In genomic region chr4:3338321-3338838, GRCh38 we compare ENCODE assay signal across 24 cellular contexts. TPM values are rescaled to one million over a fixed set of nuclear protein-coding genes. Genes with fewer than 3 reads are reported as not detected.
DNase-seq lines count a peak whose midpoint lies in the region; ATAC-seq and TF ChIP-seq lines count a peak whose summit lies in the region.
"Had no signal": no experiment of that assay in that cellular context is flagged by ENCODE, and none has a peak within 500 bp of the region (broad histone marks: within the 10 kb centered on the region; RNA-seq: fewer than 3 reads in every experiment).

No MANE protein-coding gene starts in this region.

- no peak overlapping the region for H2AFZ ChIP-seq in neuronal stem cell (ENCODE audit: low read length)
- no peak overlapping the region for H2AFZ ChIP-seq in smooth muscle cell (ENCODE audit: low read depth)

- peaks cover 34 to 93% (median 85%) of the 10 kb centered on the region in 10 experiments for H3K4me1 ChIP-seq in BLaER1 treated with 17β-estradiol and CSF1 and Interleukin-3, amounts not matched to agents 10 nM and 100 nM
- H3K4me1 ChIP-seq in neuronal stem cell (ENCODE audit: control insufficient read depth in 2 of 2, insufficient read depth in 1 of 2, low read depth in 1 of 2, low read length in 2 of 2) (peaks cover 7 to 10% of the 10 kb centered on the region in 2 donors), smooth muscle cell (ENCODE audit: low read depth) (no peaks in the 10 kb centered on the region)

- DNase-seq in activated CD8-positive, alpha-beta memory T cell treated with anti-CD3 and anti-CD28 coated beads for 24 hours: peak; percentile 47
- no peak for DNase-seq in activated CD8-positive, alpha-beta memory T cell treated with anti-CD3 and anti-CD28 coated beads, Interleukin-2, amount 50 U/mL, for 4 hours
- peak; percentile 20 for DNase-seq in T1000 (lab: John Stamatoyannopoulos, UW)
- DNase-seq in neuronal stem cell (ENCODE audit: low spot score): no peak
- DNase-seq in smooth muscle cell (lab: John Stamatoyannopoulos, UW; ENCODE audit: unreplicated experiment): no peak
- DNase-seq in NCI-H2171 (lab: John Stamatoyannopoulos, UW): no peak
- no peak for DNase-seq in natural killer cell
- DNase-seq: Calu3; DMS79 treated with DMSO at 0.1 percent for 48 hours; Karpas-422; NCI-H1105; NCI-H1436 treated with DMSO at 0.1 percent for 48 hours; NCI-H187 treated with DMSO at 0.1 percent for 48 hours; NCI-H446 treated with DMSO at 0.1 percent for 48 hours; NCI-H526; NCI-H82; NK-92 treated with Interleukin-12 subunit alpha and Interleukin-12 subunit beta, amount 100 ng/mL, for 24 hours; PC-3; SHP77 had no signal

- no peaks in the 10 kb centered on the region for H3K9me3 Mint-ChIP-seq in natural killer cell
- H3K9me3 Mint-ChIP-seq: CD14-positive monocyte had no signal

- ATAC-seq in natural killer cell: no peak
- ATAC-seq: A549, HCT116, PC-3 had no signal

- no peaks in the 10 kb centered on the region for H3K27me3 ChIP-seq in BLaER1 treated with 17β-estradiol and CSF1 and Interleukin-3, amounts not matched to agents 10 nM and 100 nM
- H3K27me3 ChIP-seq in neuronal stem cell (ENCODE audit: control insufficient read depth in 3 of 3, insufficient read depth in 3 of 3, low read depth in 1 of 3, low read length in 3 of 3): no peaks in the 10 kb centered on the region
- no peaks in the 10 kb centered on the region for H3K27me3 ChIP-seq in smooth muscle cell (ENCODE audit: low read depth)

- no peak overlapping the region for H2BK15ac ChIP-seq in neuronal stem cell (ENCODE audit: low read length)

- intact Hi-C loops in natural killer cell (cut with micrococcal nuclease): no loop called here

- peaks cover 2% of the 10 kb centered on the region for H3K79me1 ChIP-seq in neuronal stem cell (ENCODE audit: low read depth, low read length)

- no peaks in the 10 kb centered on the region for H3K36me3 Mint-ChIP-seq in natural killer cell

- H3K79me2 ChIP-seq in smooth muscle cell (ENCODE audit: low read depth): peaks cover 10% of the 10 kb centered on the region

- no peaks in the 10 kb centered on the region for H3K27me3 Mint-ChIP-seq in natural killer cell (ENCODE audit: low read depth in 2 of 2)

- no peak overlapping the region for H4K91ac ChIP-seq in neuronal stem cell (ENCODE audit: low read depth, low read length, poor library complexity)

- no peak for TF ChIP-seq CTCF in smooth muscle cell (IDR thresholded peaks at IDR 0.05; ENCODE audit: borderline replicate concordance, insufficient read depth, poor library complexity, severe bottlenecking)
- TF ChIP-seq CTCF in natural killer cell (IDR thresholded peaks at IDR 0.05): no peak

- H3K36me3 ChIP-seq in BLaER1 treated with 17β-estradiol and CSF1 and Interleukin-3, amounts not matched to agents 10 nM and 100 nM: peaks cover 6 to 38% (median 13%) of the 10 kb centered on the region in 11 experiments
- H3K36me3 ChIP-seq in neuronal stem cell (replicated peaks in 1 of 2; ENCODE audit: control insufficient read depth in 2 of 2, insufficient read depth in 2 of 2, low read length in 2 of 2): peaks cover 3 to 19% of the 10 kb centered on the region in 2 donors
- H3K36me3 ChIP-seq in smooth muscle cell (ENCODE audit: low read depth): no peaks in the 10 kb centered on the region

- H3K4ac ChIP-seq in neuronal stem cell (ENCODE audit: low read length): no peak overlapping the region

- H3K4me3 Mint-ChIP-seq in natural killer cell: no peak overlapping the region
- H3K4me3 Mint-ChIP-seq: CD14-positive monocyte had no signal

- no peak overlapping the region for H3K23ac ChIP-seq in neuronal stem cell (ENCODE audit: low read depth, low read length, poor library complexity)

- H3K14ac ChIP-seq in neuronal stem cell (ENCODE audit: low read length): no peak overlapping the region

- H4K8ac ChIP-seq in neuronal stem cell (ENCODE audit: low read depth, low read length): no peak overlapping the region

- peak overlapping the region; percentile 66 for H3K18ac ChIP-seq in neuronal stem cell (ENCODE audit: low read length)

- peak overlapping the region in 4 of 11 experiments; percentile 7 to 48 (median 30); a peak in 5 of 22 replicates for H3K9ac ChIP-seq in BLaER1 treated with 17β-estradiol and CSF1 and Interleukin-3, amounts not matched to agents 10 nM and 100 nM
- no peak overlapping the region for H3K9ac ChIP-seq in neuronal stem cell (ENCODE audit: low read depth, low read length, poor library complexity)
- no peak overlapping the region for H3K9ac ChIP-seq in smooth muscle cell (ENCODE audit: low read depth)

- H3K4me3 ChIP-seq in BLaER1 treated with 17β-estradiol and CSF1 and Interleukin-3, amounts not matched to agents 10 nM and 100 nM: no peak overlapping the region
- H3K4me3 ChIP-seq in neuronal stem cell (ENCODE audit: low read length in 2 of 2) (no peak overlapping the region), smooth muscle cell (no peak overlapping the region)
- H3K4me3 ChIP-seq: A549 had no signal

- H3K4me1 Mint-ChIP-seq in natural killer cell: peaks cover 5 to 13% of the 10 kb centered on the region in 2 donors

- no peak overlapping the region for H2BK12ac ChIP-seq in neuronal stem cell (ENCODE audit: low read length)

- H2AK5ac ChIP-seq in neuronal stem cell (ENCODE audit: low read depth, low read length): no peak overlapping the region

- H4K20me1 ChIP-seq in BLaER1 treated with 17β-estradiol and CSF1 and Interleukin-3, amounts not matched to agents 10 nM and 100 nM: peaks cover 0 to 93% (median 77%) of the 10 kb centered on the region in 11 experiments; a peak in 20 of 22 replicates
- H4K20me1 ChIP-seq in smooth muscle cell (ENCODE audit: low read depth): peaks cover 94% of the 10 kb centered on the region

- peak overlapping the region; percentile 17 to 85 (median 64); a peak in 20 of 22 replicates for H3K4me2 ChIP-seq in BLaER1 treated with 17β-estradiol and CSF1 and Interleukin-3, amounts not matched to agents 10 nM and 100 nM
- no peak overlapping the region for H3K4me2 ChIP-seq in neuronal stem cell (ENCODE audit: insufficient read depth, low read length, poor library complexity, severe bottlenecking)
- no peak overlapping the region for H3K4me2 ChIP-seq in smooth muscle cell
- H3K4me2 ChIP-seq: A549 had no signal

- no peak overlapping the region for H3K27ac Mint-ChIP-seq in natural killer cell

- H3K27ac ChIP-seq in BLaER1 treated with 17β-estradiol and CSF1 and Interleukin-3, amounts not matched to agents 10 nM and 100 nM: peak overlapping the region in 7 of 11 experiments; percentile 21 to 58 (median 37); a peak in 11 of 22 replicates
- no peak overlapping the region for H3K27ac ChIP-seq in neuronal stem cell (replicated peaks; ENCODE audit: low read length)
- no peak overlapping the region for H3K27ac ChIP-seq in smooth muscle cell (ENCODE audit: low read depth)
- H3K27ac ChIP-seq: HL-60 had no signal

- no CpG with 5 or more reads among the region's 13 CpGs for WGBS in neuronal stem cell (ENCODE audit: extremely low coverage in 2 of 2, insufficient read length in 2 of 2, insufficient replicate concordance in 1 of 2), 2 donors
- 89% methylated on average over 12 of the region's 13 CpGs for WGBS in smooth muscle cell (ENCODE audit: low lambda C conversion rate)

- no peaks in the 10 kb centered on the region for H3K9me3 ChIP-seq in BLaER1 treated with 17β-estradiol and CSF1 and Interleukin-3, amounts not matched to agents 10 nM and 100 nM (replicated peaks in 1 of 11)
- H3K9me3 ChIP-seq in neuronal stem cell (replicated peaks in 1 of 2; ENCODE audit: control insufficient read depth in 2 of 2, insufficient read depth in 1 of 2, low read depth in 1 of 2, low read length in 2 of 2): peaks cover 0 to 14% of the 10 kb centered on the region in 2 donors
- no peaks in the 10 kb centered on the region for H3K9me3 ChIP-seq in smooth muscle cell (replicated peaks; ENCODE audit: low read depth)
- H3K9me3 ChIP-seq: A549 had no signal

- no peak overlapping the region for H2BK5ac ChIP-seq in neuronal stem cell (ENCODE audit: low read length)

- H2BK120ac ChIP-seq in neuronal stem cell (ENCODE audit: low read depth, low read length): no peak overlapping the region

- no peaks in the 10 kb centered on the region for H3F3A ChIP-seq in smooth muscle cell (ENCODE audit: low read depth)

RNA-seq across cellular contexts. Expression of gene RGS12, which starts 45.6 kb away (rescaled TPM):
- 26.5 TPM for polyA plus RNA-seq in neuronal stem cell (2013, experiment 1 of 2)
- polyA plus RNA-seq in neuronal stem cell (2013, experiment 2 of 2): 27.6 TPM
- total RNA-seq in smooth muscle cell: 13.0 and 28.5 TPM in 2 replicates
- polyA plus RNA-seq in smooth muscle cell: 20.5 and 38.7 TPM in 2 replicates
- total RNA-seq in natural killer cell: 10 to 100 TPM; 10.5 to 12.3 (median 10.6) TPM

Comparison
In these comparisons a context has a peak if more than half of its experiments do, and no peak if none do; other contexts are left out.
1. DNase-seq: peak in activated CD8-positive, alpha-beta memory T cell treated with anti-CD3 and anti-CD28 coated beads for 24 hours (single experiment) and T1000 (single experiment); none in activated CD8-positive, alpha-beta memory T cell treated with anti-CD3 and anti-CD28 coated beads, Interleukin-2, amount 50 U/mL, for 4 hours (single experiment), neuronal stem cell (single experiment), smooth muscle cell (single experiment), NCI-H2171 (single experiment) and natural killer cell (single experiment).
2. H3K27ac ChIP-seq: peak in BLaER1 treated with 17β-estradiol and CSF1 and Interleukin-3, amounts not matched to agents 10 nM and 100 nM (7 of 11); none in neuronal stem cell (single experiment) and smooth muscle cell (single experiment).
3. H3K4me2 ChIP-seq: peak in BLaER1 treated with 17β-estradiol and CSF1 and Interleukin-3, amounts not matched to agents 10 nM and 100 nM (11 of 11); none in neuronal stem cell (single experiment) and smooth muscle cell (single experiment).